11 cellular contexts compared by ENCODE assay signal in the genomic region with DNA sequence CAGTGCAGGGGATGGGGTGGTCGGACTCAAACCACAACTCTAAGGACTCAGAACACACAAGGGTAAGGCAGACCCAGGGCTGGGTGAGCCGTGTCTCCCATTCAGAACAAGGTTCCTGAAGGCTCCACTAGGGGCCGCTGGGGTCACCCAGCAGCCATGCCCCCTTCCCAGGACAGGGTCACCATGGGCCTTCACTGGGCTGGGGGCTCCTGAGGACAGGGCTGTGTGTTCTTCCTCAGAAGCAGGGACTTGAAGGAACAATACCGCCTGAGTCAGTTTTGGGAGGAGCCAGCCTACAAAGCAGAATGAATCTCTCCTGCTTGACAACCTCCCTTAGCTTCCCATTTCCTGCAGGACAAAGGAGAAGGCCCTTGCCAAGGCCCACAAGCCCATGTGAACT. TPM values are rescaled to one million over a fixed set of nuclear protein-coding genes. Genes with fewer than 3 reads are reported as not detected.
DNase-seq lines count a peak whose midpoint lies in the region; ATAC-seq, FAIRE-seq and TF ChIP-seq lines count a peak whose summit lies in the region.
"Had no signal": no experiment of that assay in that cellular context is flagged by ENCODE, and none has a peak within 500 bp of the region (broad histone marks: within the 10 kb centered on the region; RNA-seq: fewer than 3 reads in every experiment).

No MANE protein-coding gene starts in this region.

- H3K23ac ChIP-seq in mesendoderm (ENCODE audit: low read length), result no peak overlapping the region

- H3K9ac ChIP-seq in mesendoderm (ENCODE audit: low read length), result no peak overlapping the region

- H4K5ac ChIP-seq in mesendoderm (ENCODE audit: low read length), result no peak overlapping the region

- TF ChIP-seq CTCF in Calu3 (IDR thresholded peaks at IDR 0.05; ENCODE audit: unreplicated experiment), result peak; percentile 29
- TF ChIP-seq CTCF in HFFc6 (IDR thresholded peaks at IDR 0.05), result peak; percentile 56
- TF ChIP-seq CTCF in bronchial epithelial cell (IDR thresholded peaks at IDR 0.05; ENCODE audit: insufficient read depth, low read length, severe bottlenecking), result peak; percentile 51

- intact Hi-C loops in Calu3 (cut with micrococcal nuclease; ENCODE audit: unreplicated experiment), result no loop called here

- no peak overlapping the region for H3K27ac ChIP-seq in mesendoderm (ENCODE audit: low read depth, low read length)
- H3K27ac ChIP-seq: VCaP had no signal

- BruUV-seq in Calu3 (replicated peaks; lab: Mats Ljungman, UMichigan), result no TSS peak

- DNase-seq in Calu3 (peak; percentile 23), HFFc6 (no peak), bronchial epithelial cell (ENCODE audit: low read depth) (peak; percentile 38), mesendoderm (peak; percentile 69), GF-D8 (lab: John Stamatoyannopoulos, UW) (no peak), AG08396 (ENCODE audit: low spot score) (no peak)
- DNase-seq: NCI-H2171 had no signal

- no peak overlapping the region for H4K8ac ChIP-seq in mesendoderm (ENCODE audit: low read depth, low read length)

- peaks cover 2% of the 10 kb centered on the region for H3K79me1 ChIP-seq in mesendoderm (ENCODE audit: low read length)

- CTCF ChIA-PET in Calu3 (lab: Charles Lee), result interaction anchor here (0.6 kb wide), 1 partner anchor 279 kb away, joined by 3 read pairs; no protein-coding TSS in a partner anchor

- H3K18ac ChIP-seq in mesendoderm (ENCODE audit: low read length), result no peak overlapping the region

- no peak for TF ChIP-seq POLR2A in GM18505 (IDR thresholded peaks at IDR 0.05; ENCODE audit: borderline replicate concordance, extremely low read depth, insufficient read depth, insufficient read length)

- no peak overlapping the region for H3K56ac ChIP-seq in mesendoderm (ENCODE audit: low read length)

- H2BK5ac ChIP-seq in mesendoderm (ENCODE audit: low read length), result no peak overlapping the region

- H3K9me3 Mint-ChIP-seq in Calu3 (ENCODE audit: low read depth, unreplicated experiment) (no peaks in the 10 kb centered on the region), HFFc6 (no peaks in the 10 kb centered on the region)
- H3K9me3 Mint-ChIP-seq: central memory CD8-positive, alpha-beta T cell had no signal

- no peak overlapping the region for H2BK120ac ChIP-seq in mesendoderm (ENCODE audit: low read depth, low read length)

- H3K36me3 Mint-ChIP-seq in Calu3 (ENCODE audit: insufficient read depth, unreplicated experiment), result no peaks in the 10 kb centered on the region
- no peaks in the 10 kb centered on the region for H3K36me3 Mint-ChIP-seq in HFFc6 (ENCODE audit: low read depth)

- H3K4me3 ChIP-seq in bronchial epithelial cell (ENCODE audit: low read depth, low read length) (no peak overlapping the region), mesendoderm (ENCODE audit: low read length) (no peak overlapping the region)

- H3K79me2 ChIP-seq in mesendoderm (ENCODE audit: control insufficient read depth, insufficient read depth, low read length), result no peaks in the 10 kb centered on the region

- H3K4me2 ChIP-seq in mesendoderm (ENCODE audit: low read length), result no peak overlapping the region

- H3K4me1 Mint-ChIP-seq in Calu3 (ENCODE audit: low read depth, unreplicated experiment) (no peaks in the 10 kb centered on the region), HFFc6 (ENCODE audit: low read depth) (peaks cover 5% of the 10 kb centered on the region; the same call in 1 of the 2 replicates)
- H3K4me1 Mint-ChIP-seq: central memory CD8-positive, alpha-beta T cell had no signal

- H3K27me3 Mint-ChIP-seq in Calu3 (ENCODE audit: unreplicated experiment), result no peaks in the 10 kb centered on the region
- peaks cover 22% of the 10 kb centered on the region for H3K27me3 Mint-ChIP-seq in HFFc6 (ENCODE audit: insufficient read depth)

- ATAC-seq in HG02981 (IDR thresholded peaks at IDR 0.05; ENCODE audit: unreplicated experiment), result no peak
- no peak for ATAC-seq in GM18505 (IDR thresholded peaks at IDR 0.05; ENCODE audit: unreplicated experiment)

- H3K4ac ChIP-seq in mesendoderm (ENCODE audit: low read depth, low read length), result no peak overlapping the region

- H3K27me3 ChIP-seq in bronchial epithelial cell (ENCODE audit: control insufficient read depth, insufficient read depth, low read length) (no peaks in the 10 kb centered on the region), mesendoderm (ENCODE audit: insufficient read depth, low read length, poor library complexity) (no peaks in the 10 kb centered on the region)

- no peaks in the 10 kb centered on the region for H3K36me3 ChIP-seq in bronchial epithelial cell (ENCODE audit: control insufficient read depth, insufficient read depth, low read length)
- no peaks in the 10 kb centered on the region for H3K36me3 ChIP-seq in mesendoderm (ENCODE audit: control insufficient read depth, insufficient read depth, low read length)

- FAIRE-seq in bronchial epithelial cell (lab: Jason Lieb, UNC), result no peak

- H2BK15ac ChIP-seq in mesendoderm (replicated peaks; ENCODE audit: low read depth), result no peak overlapping the region

- no peak overlapping the region for H2AK5ac ChIP-seq in mesendoderm (ENCODE audit: low read length)

- WGBS in mesendoderm (ENCODE audit: extremely low coverage, insufficient coverage, low lambda C conversion rate), result no CpG with 5 or more reads among the region's 4 CpGs

- H3K4me3 Mint-ChIP-seq in Calu3 (ENCODE audit: low read depth, unreplicated experiment) (no peak overlapping the region), HFFc6 (no peak overlapping the region)
- H3K4me3 Mint-ChIP-seq: central memory CD8-positive, alpha-beta T cell had no signal

- H3K4me1 ChIP-seq in mesendoderm (ENCODE audit: control insufficient read depth, low read depth, low read length), result peaks cover 5% of the 10 kb centered on the region

- H3K27ac Mint-ChIP-seq in Calu3 (ENCODE audit: unreplicated experiment), result no peak overlapping the region
- no peak overlapping the region for H3K27ac Mint-ChIP-seq in HFFc6

RNA-seq across cellular contexts. Expression of a gene that starts 15.4 kb away (rescaled TPM):
- total RNA-seq in Calu3 (2022) (0.81 and 1.3 TPM in 2 replicates), bronchial epithelial cell (0.26 and 2.7 TPM in 2 replicates)
- total RNA-seq in HFFc6 (2021; fragmentation: NEBNext Ultra II Directional; extraction: Animal tissue kit (Norgen Biotek cat#: 25700)), result under 1 TPM in 3 of 6 experiments, not detected in 3; 0.05 to 0.14 (median 0.09) TPM
- polyA plus RNA-seq in mesendoderm (2013, experiment 1 of 2), result 2.9 TPM
- 2.7 TPM for polyA plus RNA-seq in mesendoderm (2013, experiment 2 of 2)

RNA-seq across cellular contexts. Expression of a gene that starts 41.4 kb away (rescaled TPM):
- total RNA-seq in Calu3 (2022), result 65.5 and 66.0 TPM in 2 replicates
- total RNA-seq in HFFc6 (2021; fragmentation: NEBNext Ultra II Directional; extraction: Animal tissue kit (Norgen Biotek cat#: 25700)), result 10 to 100 TPM; 31.0 to 48.1 (median 43.8) TPM
- total RNA-seq in bronchial epithelial cell, result 22.5 and 22.9 TPM in 2 replicates
- 60.3 TPM for polyA plus RNA-seq in mesendoderm (2013, experiment 1 of 2)
- polyA plus RNA-seq in mesendoderm (2013, experiment 2 of 2), result 58.2 TPM

Comparison
In these comparisons a context has a peak if more than half of its experiments do, and no peak if none do; other contexts are left out.
1. DNase-seq: peak in Calu3 (single experiment), bronchial epithelial cell (single experiment) and mesendoderm (single experiment); none in HFFc6 (single experiment), GF-D8 (single experiment) and AG08396 (single experiment).
2. Peak in every context shown above with its lines, with median percentiles within 50 percentile points of each other: CTCF ChIP-seq.